8 cellular contexts compared by ENCODE assay signal in the genomic region with DNA sequence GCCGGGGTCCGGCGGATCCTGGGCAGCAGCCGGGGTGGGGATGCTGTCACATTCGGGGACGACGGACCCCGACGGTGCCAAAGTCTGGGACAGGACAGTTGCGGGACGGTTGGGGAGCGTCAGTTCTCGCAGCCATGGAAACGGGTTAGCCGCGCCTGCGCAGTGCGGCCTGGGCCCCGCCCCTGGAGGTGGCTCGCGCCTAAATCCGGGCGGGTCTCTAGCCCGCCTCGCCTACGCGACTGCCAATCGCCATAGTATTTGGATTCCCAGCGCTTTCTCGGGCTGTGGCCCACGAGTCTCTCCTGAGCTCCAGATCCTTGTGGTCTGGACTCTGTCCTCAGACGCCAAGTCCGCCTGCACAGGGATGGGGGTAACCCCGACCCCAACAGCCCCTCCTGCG. TPM values are rescaled to one million over a fixed set of nuclear protein-coding genes. Genes with fewer than 3 reads are reported as not detected.
A peak's percentile ranks its signal among the peaks of the same experiment; 100 is the strongest.
DNase-seq lines count a peak whose midpoint lies in the region; ATAC-seq, FAIRE-seq and TF ChIP-seq lines count a peak whose summit lies in the region.

A gene (minus strand): TSS at position 147 of the 400 bp plus-strand sequence. CDS start 153 bp downstream, outside the sequence.

- TF ChIP-seq CTCF in astrocyte (IDR thresholded peaks at IDR 0.05; ENCODE audit: insufficient read depth, low read depth, low read length), result no peak
- TF ChIP-seq CTCF in smooth muscle cell (IDR thresholded peaks at IDR 0.05; ENCODE audit: borderline replicate concordance, insufficient read depth, poor library complexity, severe bottlenecking), result no peak

- no peaks in the 10 kb centered on the region for H3K27me3 Mint-ChIP-seq in T-helper 1 cell treated with Interleukin-12 subunit alpha and Interleukin-12 subunit beta and Interleukin-4 antibody, amounts not matched to agents 30 μg/mL and 1 μg/mL, for 36 hours (ENCODE audit: low read depth)
- peaks cover 29% of the 10 kb centered on the region for H3K27me3 Mint-ChIP-seq in astrocyte (ENCODE audit: low read depth, unreplicated experiment)

- H3K9me3 Mint-ChIP-seq in T-helper 1 cell treated with Interleukin-12 subunit alpha and Interleukin-12 subunit beta and Interleukin-4 antibody, amounts not matched to agents 30 μg/mL and 1 μg/mL, for 36 hours, result no peaks in the 10 kb centered on the region
- peaks cover 4% of the 10 kb centered on the region for H3K9me3 Mint-ChIP-seq in astrocyte (ENCODE audit: unreplicated experiment)

- H3K9ac ChIP-seq in astrocyte (ENCODE audit: low read length) (peak within 1 kb of the TSS; percentile 57), smooth muscle cell (ENCODE audit: low read depth) (no peak within 1 kb of the TSS)

- H2AFZ ChIP-seq in astrocyte (ENCODE audit: low read depth, low read length) (peak within 1 kb of the TSS; percentile 92), smooth muscle cell (ENCODE audit: low read depth) (peak within 1 kb of the TSS; percentile 26)

- H3K9me3 ChIP-seq in astrocyte (ENCODE audit: insufficient read depth, low read depth, low read length) (no peaks in the 10 kb centered on the region), iPS DF 6.9 (ENCODE audit: control insufficient read depth, insufficient read depth, low read length) (no peaks in the 10 kb centered on the region), smooth muscle cell (replicated peaks; ENCODE audit: low read depth) (no peaks in the 10 kb centered on the region)

- H3K4me1 ChIP-seq in astrocyte (ENCODE audit: insufficient read depth, low read length) (peaks cover 23% of the 10 kb centered on the region), iPS DF 6.9 (ENCODE audit: control insufficient read depth, insufficient read depth, low read length) (no peaks in the 10 kb centered on the region), smooth muscle cell (ENCODE audit: low read depth) (peaks cover 15% of the 10 kb centered on the region)

- H3K27ac Mint-ChIP-seq in T-helper 1 cell treated with Interleukin-12 subunit alpha and Interleukin-12 subunit beta and Interleukin-4 antibody, amounts not matched to agents 30 μg/mL and 1 μg/mL, for 36 hours, result peak within 1 kb of the TSS; percentile 36
- no peak within 1 kb of the TSS for H3K27ac Mint-ChIP-seq in astrocyte (ENCODE audit: unreplicated experiment)

- peaks cover 38% of the 10 kb centered on the region for H3K4me1 Mint-ChIP-seq in T-helper 1 cell treated with Interleukin-12 subunit alpha and Interleukin-12 subunit beta and Interleukin-4 antibody, amounts not matched to agents 30 μg/mL and 1 μg/mL, for 36 hours (ENCODE audit: low read depth)
- peaks cover 7% of the 10 kb centered on the region for H3K4me1 Mint-ChIP-seq in astrocyte (ENCODE audit: low read depth, unreplicated experiment)

- H4K20me1 ChIP-seq in astrocyte (ENCODE audit: insufficient read depth, low read length) (peaks cover 4% of the 10 kb centered on the region), smooth muscle cell (ENCODE audit: low read depth) (no peaks in the 10 kb centered on the region)

- ATAC-seq in HG02588 (IDR thresholded peaks at IDR 0.05; ENCODE audit: unreplicated experiment), result no peak

- H3K36me3 ChIP-seq in astrocyte (ENCODE audit: insufficient read depth, low read length) (peaks cover 3% of the 10 kb centered on the region), iPS DF 6.9 (ENCODE audit: control insufficient read depth, insufficient read depth, low read length) (0 out of 2 replicates have a peak, but pooled peaks cover 2% of the 10 kb centered on the region), smooth muscle cell (ENCODE audit: low read depth) (no peaks in the 10 kb centered on the region)

- peaks cover 9% of the 10 kb centered on the region for H3F3A ChIP-seq in smooth muscle cell (ENCODE audit: low read depth)

- H3K27ac ChIP-seq in astrocyte (ENCODE audit: low read depth, low read length), result no peak within 1 kb of the TSS
- H3K27ac ChIP-seq in iPS DF 6.9 (ENCODE audit: low read length), result no peak within 1 kb of the TSS
- no peak within 1 kb of the TSS for H3K27ac ChIP-seq in smooth muscle cell (ENCODE audit: low read depth)

- FAIRE-seq in astrocyte (lab: Jason Lieb, UNC), result no peak

- peak within 1 kb of the TSS; percentile 64 for H3K4me3 ChIP-seq in astrocyte (ENCODE audit: insufficient read depth, low read depth, low read length)
- H3K4me3 ChIP-seq in iPS DF 6.9 (ENCODE audit: low read length), result peak within 1 kb of the TSS; percentile 14; the same call in 1 of the 2 replicates
- H3K4me3 ChIP-seq in smooth muscle cell, result peak within 1 kb of the TSS; percentile 49

- H3K4me2 ChIP-seq in astrocyte (ENCODE audit: low read length), result peak within 1 kb of the TSS; percentile 98
- peak within 1 kb of the TSS; percentile 84 for H3K4me2 ChIP-seq in smooth muscle cell

- H3K4me3 Mint-ChIP-seq in T-helper 1 cell treated with Interleukin-12 subunit alpha and Interleukin-12 subunit beta and Interleukin-4 antibody, amounts not matched to agents 30 μg/mL and 1 μg/mL, for 36 hours, result peak within 1 kb of the TSS; percentile 85
- H3K4me3 Mint-ChIP-seq in astrocyte (ENCODE audit: unreplicated experiment), result peak within 1 kb of the TSS; percentile 62

- peaks cover 22% of the 10 kb centered on the region for H3K79me2 ChIP-seq in astrocyte (ENCODE audit: insufficient read depth, low read length)
- H3K79me2 ChIP-seq in smooth muscle cell (ENCODE audit: low read depth), result peaks cover 14% of the 10 kb centered on the region

- peak; percentile 25 to 32 for DNase-seq in NCI-H187 (lab: John Stamatoyannopoulos, UW)
- no peak for DNase-seq in NCI-H187 treated with DMSO at 0.1 percent for 48 hours (lab: John Stamatoyannopoulos, UW)
- DNase-seq in astrocyte (ENCODE audit: low read depth), result no peak
- DNase-seq in iPS DF 6.9 (ENCODE audit: low read depth, low spot score), result no peak
- DNase-seq in smooth muscle cell (lab: John Stamatoyannopoulos, UW; ENCODE audit: unreplicated experiment), result peak; percentile 20
- no peak for DNase-seq in KG1 (lab: John Stamatoyannopoulos, UW)

- peaks cover 20% of the 10 kb centered on the region for H3K36me3 Mint-ChIP-seq in T-helper 1 cell treated with Interleukin-12 subunit alpha and Interleukin-12 subunit beta and Interleukin-4 antibody, amounts not matched to agents 30 μg/mL and 1 μg/mL, for 36 hours (ENCODE audit: low read depth)
- H3K36me3 Mint-ChIP-seq in astrocyte (ENCODE audit: low read depth, unreplicated experiment), result peaks cover 4% of the 10 kb centered on the region

- H3K27me3 ChIP-seq in astrocyte (ENCODE audit: insufficient read depth, low read length), result no peaks in the 10 kb centered on the region
- peaks cover 3% of the 10 kb centered on the region; the same call in 1 of the 2 replicates for H3K27me3 ChIP-seq in iPS DF 6.9 (ENCODE audit: control insufficient read depth, insufficient read depth, low read length)
- H3K27me3 ChIP-seq in smooth muscle cell (ENCODE audit: low read depth), result peaks cover 9% of the 10 kb centered on the region

- no CpG with 5 or more reads among the region's 35 CpGs for WGBS in iPS DF 6.9 (ENCODE audit: insufficient coverage, insufficient read length)
- WGBS in smooth muscle cell (ENCODE audit: low lambda C conversion rate), result 3% methylated on average over 28 of the region's 35 CpGs

RNA-seq across cellular contexts. Expression of the gene that starts here (rescaled TPM):
- total RNA-seq in astrocyte, result 0.39 and 0.55 TPM in 2 replicates
- total RNA-seq in smooth muscle cell, result 0.27 and 1.4 TPM in 2 replicates
- polyA plus RNA-seq in smooth muscle cell, result 0.21 and 1.7 TPM in 2 replicates

Comparison
In these comparisons a context has a peak if more than half of its experiments do, and no peak if none do; other contexts are left out.
1. DNase-seq: peak in NCI-H187 (2 of 2) and smooth muscle cell (single experiment); none in NCI-H187 treated with DMSO at 0.1 percent for 48 hours (single experiment), astrocyte (single experiment), iPS DF 6.9 (single experiment) and KG1 (single experiment).
2. H3K4me3 ChIP-seq: peak in every context shown above with its lines; median percentile 64 in astrocyte; 49 in smooth muscle cell; 14 in iPS DF 6.9.